25 cellular contexts compared by ENCODE assay signal in the genomic region with DNA sequence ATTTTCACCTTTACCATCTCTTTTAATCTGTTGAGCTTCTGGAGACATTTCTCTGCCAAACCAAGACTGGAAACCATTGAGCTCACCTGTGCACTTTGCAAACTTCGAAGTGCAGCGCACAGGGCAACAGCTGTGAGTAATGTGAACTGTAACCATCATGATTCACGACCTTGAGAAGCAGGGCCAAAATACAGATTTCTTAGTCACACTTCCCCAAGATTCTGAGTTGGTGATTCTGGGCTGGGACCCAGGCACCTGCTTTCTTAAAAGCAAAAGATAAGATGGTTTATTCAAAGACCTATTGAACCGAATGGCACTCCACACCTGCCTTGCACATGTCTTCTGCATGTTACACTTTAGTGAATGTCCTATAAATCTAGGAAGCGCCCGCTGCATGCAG. TPM values are rescaled to one million over a fixed set of nuclear protein-coding genes. Genes with fewer than 3 reads are reported as not detected.
DNase-seq lines count a peak whose midpoint lies in the region; ATAC-seq and TF ChIP-seq lines count a peak whose summit lies in the region.
"Had no signal": no experiment of that assay in that cellular context is flagged by ENCODE, and none has a peak within 500 bp of the region (broad histone marks: within the 10 kb centered on the region; RNA-seq: fewer than 3 reads in every experiment).

No MANE protein-coding gene starts in this region.

- H3K27me3 Mint-ChIP-seq in CD4-positive, CD25-positive, alpha-beta regulatory T cell, result no peaks in the 10 kb centered on the region
- no peaks in the 10 kb centered on the region for H3K27me3 Mint-ChIP-seq in naive thymus-derived CD4-positive, alpha-beta T cell
- H3K27me3 Mint-ChIP-seq: activated CD4-positive, alpha-beta memory T cell treated with anti-CD3 and anti-CD28 coated beads, Interleukin-2, amount 10 ng/mL, durations not matched to agents 7 days and 5 days; activated naive CD4-positive, alpha-beta T cell treated with anti-CD3 and anti-CD28 coated beads, Interleukin-2, amount 50 U/mL, for 24 hours had no signal

- 96% methylated on average over 6 of the region's 6 CpGs for WGBS in mammary epithelial cell (ENCODE audit: low coverage, missing lambda C conversion rate)
- WGBS in lower leg skin, 2 donors, result 77 to 82% methylated on average over 6 of the region's 6 CpGs

- peaks cover 19% of the 10 kb centered on the region for H3K4me1 ChIP-seq in CD4-positive, CD25-positive, alpha-beta regulatory T cell (ENCODE audit: control insufficient read depth, insufficient read depth, low read length, poor library complexity, severe bottlenecking)
- H3K4me1 ChIP-seq in mammary epithelial cell (ENCODE audit: insufficient read depth, low read length) (peaks cover 9% of the 10 kb centered on the region), vagina (peaks cover 8% of the 10 kb centered on the region)
- H3K4me1 ChIP-seq in naive thymus-derived CD4-positive, alpha-beta T cell (ENCODE audit: control insufficient read depth in 2 of 2, insufficient read depth in 2 of 2, low read length in 2 of 2), result peaks cover 12 to 24% of the 10 kb centered on the region in 2 donors
- H3K4me1 ChIP-seq: colonic mucosa, gastrocnemius medialis had no signal

- no peaks in the 10 kb centered on the region for H3K9me3 Mint-ChIP-seq in CD4-positive, CD25-positive, alpha-beta regulatory T cell
- no peaks in the 10 kb centered on the region for H3K9me3 Mint-ChIP-seq in naive thymus-derived CD4-positive, alpha-beta T cell
- H3K9me3 Mint-ChIP-seq: activated CD4-positive, alpha-beta memory T cell treated with anti-CD3 and anti-CD28 coated beads, Interleukin-2, amount 10 ng/mL, durations not matched to agents 7 days and 5 days; activated naive CD4-positive, alpha-beta T cell treated with anti-CD3 and anti-CD28 coated beads, Interleukin-2, amount 50 U/mL, for 24 hours; nephron progenitor cell had no signal

- no peak overlapping the region for H3K9ac ChIP-seq in mammary epithelial cell (ENCODE audit: insufficient read depth, low read length)

- no peak overlapping the region for H3K4me3 ChIP-seq in CD4-positive, CD25-positive, alpha-beta regulatory T cell (ENCODE audit: low read depth, low read length)
- H3K4me3 ChIP-seq in mammary epithelial cell (replicated peaks in 1 of 3; ENCODE audit: insufficient read depth in 1 of 3, low read depth in 2 of 3, low read length in 3 of 3), result no peak overlapping the region
- H3K4me3 ChIP-seq in naive thymus-derived CD4-positive, alpha-beta T cell (ENCODE audit: low read length), result no peak overlapping the region
- no peak overlapping the region for H3K4me3 ChIP-seq in lower leg skin (ENCODE audit: low read depth, poor library complexity, severe bottlenecking)
- H3K4me3 ChIP-seq in vagina, result no peak overlapping the region
- H3K4me3 ChIP-seq: colonic mucosa, gastrocnemius medialis, thoracic aorta had no signal

- BruUV-seq in mammary epithelial cell (replicated peaks; lab: Mats Ljungman, UMichigan), result no TSS peak

- peaks cover 18% of the 10 kb centered on the region for H3K79me2 ChIP-seq in mammary epithelial cell (ENCODE audit: insufficient read depth, low read length)

- ATAC-seq in CD4-positive, CD25-positive, alpha-beta regulatory T cell (ENCODE audit: low read depth in 2 of 2), result no peak
- no peak for ATAC-seq in naive thymus-derived CD4-positive, alpha-beta T cell

- H2AFZ ChIP-seq in mammary epithelial cell (ENCODE audit: low read depth, low read length), result no peak overlapping the region

- peaks cover 5 to 34% (median 23%) of the 10 kb centered on the region in 4 donors for H3K4me1 Mint-ChIP-seq in CD4-positive, CD25-positive, alpha-beta regulatory T cell
- peaks cover 23 to 44% (median 34%) of the 10 kb centered on the region in 7 donors for H3K4me1 Mint-ChIP-seq in naive thymus-derived CD4-positive, alpha-beta T cell

- peaks cover 16% of the 10 kb centered on the region for H3K36me3 ChIP-seq in CD4-positive, CD25-positive, alpha-beta regulatory T cell (ENCODE audit: control insufficient read depth, insufficient read depth, low read length)
- H3K36me3 ChIP-seq in mammary epithelial cell (ENCODE audit: insufficient read depth, low read length), result no peaks in the 10 kb centered on the region
- H3K36me3 ChIP-seq in naive thymus-derived CD4-positive, alpha-beta T cell (ENCODE audit: control insufficient read depth in 2 of 3, insufficient read depth in 3 of 3, low read length in 3 of 3), result peaks cover 0 to 52% (median 4%) of the 10 kb centered on the region in 3 experiments
- H3K36me3 ChIP-seq in vagina, result peaks cover 0 to 23% of the 10 kb centered on the region in 2 donors
- H3K36me3 ChIP-seq: colonic mucosa had no signal

- no peaks in the 10 kb centered on the region for H3K27me3 ChIP-seq in CD4-positive, CD25-positive, alpha-beta regulatory T cell (ENCODE audit: control insufficient read depth, insufficient read depth, low read length)
- H3K27me3 ChIP-seq in mammary epithelial cell (ENCODE audit: insufficient read depth, low read length) (no peaks in the 10 kb centered on the region), vagina (no peaks in the 10 kb centered on the region)
- no peaks in the 10 kb centered on the region for H3K27me3 ChIP-seq in naive thymus-derived CD4-positive, alpha-beta T cell (ENCODE audit: control insufficient read depth in 2 of 2, insufficient read depth in 2 of 2, low read length in 2 of 2)
- H3K27me3 ChIP-seq: colonic mucosa, gastrocnemius medialis had no signal

- peaks cover 18% of the 10 kb centered on the region for H3K36me3 Mint-ChIP-seq in CD4-positive, CD25-positive, alpha-beta regulatory T cell
- H3K36me3 Mint-ChIP-seq in naive thymus-derived CD4-positive, alpha-beta T cell, result peaks cover 4 to 20% (median 13%) of the 10 kb centered on the region in 5 donors

- H4K20me1 ChIP-seq in mammary epithelial cell (ENCODE audit: insufficient read depth, low read length), result no peaks in the 10 kb centered on the region

- H3K9me3 ChIP-seq in CD4-positive, CD25-positive, alpha-beta regulatory T cell (ENCODE audit: control insufficient read depth in 2 of 2, low read length in 2 of 2), result no peaks in the 10 kb centered on the region
- H3K9me3 ChIP-seq in mammary epithelial cell (replicated peaks; ENCODE audit: insufficient read depth, low read length) (no peaks in the 10 kb centered on the region), vagina (no peaks in the 10 kb centered on the region)
- H3K9me3 ChIP-seq in naive thymus-derived CD4-positive, alpha-beta T cell (ENCODE audit: control insufficient read depth in 2 of 3, low read length in 3 of 3), result no peaks in the 10 kb centered on the region
- H3K9me3 ChIP-seq: colonic mucosa, gastrocnemius medialis, thoracic aorta had no signal

- no peak for TF ChIP-seq CTCF in mammary epithelial cell (conservative IDR thresholded peaks at IDR 0.05 in 1 of 2, IDR thresholded peaks at IDR 0.05 in 1 of 2; ENCODE audit: extremely low read depth in 1 of 2, insufficient read depth in 1 of 2, low read depth in 1 of 2, low read length in 2 of 2)
- TF ChIP-seq CTCF in lower leg skin (IDR thresholded peaks at IDR 0.05), result no peak
- no peak for TF ChIP-seq CTCF in vagina (IDR thresholded peaks at IDR 0.05)

- TF ChIP-seq POLR2A in lower leg skin (IDR thresholded peaks at IDR 0.05), result no peak
- TF ChIP-seq POLR2A in vagina (IDR thresholded peaks at IDR 0.05), result no peak

- in situ Hi-C loops in mammary epithelial cell (cut with MboI; ENCODE audit: low sequenced_read_pairs in 2 of 2), result no loop called here

- dilution Hi-C loops in mammary epithelial cell (cut with HindIII; ENCODE audit: low sequenced_read_pairs), result no loop called here

- H3K27ac ChIP-seq in CD4-positive, CD25-positive, alpha-beta regulatory T cell (ENCODE audit: insufficient read depth, low read length, poor library complexity, severe bottlenecking), result no peak overlapping the region
- H3K27ac ChIP-seq in mammary epithelial cell (ENCODE audit: insufficient read depth, low read depth, low read length) (no peak overlapping the region), vagina (no peak overlapping the region)
- H3K27ac ChIP-seq in naive thymus-derived CD4-positive, alpha-beta T cell (ENCODE audit: low read depth, low read length), result no peak overlapping the region
- H3K27ac ChIP-seq: colonic mucosa, gastrocnemius medialis, thoracic aorta had no signal

- H3K4me3 Mint-ChIP-seq in CD4-positive, CD25-positive, alpha-beta regulatory T cell, result no peak overlapping the region
- H3K4me3 Mint-ChIP-seq in naive thymus-derived CD4-positive, alpha-beta T cell, result no peak overlapping the region
- H3K4me3 Mint-ChIP-seq: activated CD4-positive, alpha-beta memory T cell treated with anti-CD3 and anti-CD28 coated beads, Interleukin-2, amount 10 ng/mL, durations not matched to agents 7 days and 5 days; activated naive CD4-positive, alpha-beta T cell treated with anti-CD3 and anti-CD28 coated beads, Interleukin-2, amount 50 U/mL, for 24 hours; nephron progenitor cell had no signal

- intact Hi-C loops in mammary epithelial cell (cut with micrococcal nuclease), result no loop called here
- intact Hi-C loops in naive thymus-derived CD4-positive, alpha-beta T cell (cut with micrococcal nuclease), result no loop called here
- intact Hi-C loops in lower leg skin (cut with DNase I; ENCODE audit: low total_unique reads), result no loop called here
- intact Hi-C loops in vagina (cut with DNase I), result no loop called here

- POLR2A ChIA-PET in naive thymus-derived CD4-positive, alpha-beta T cell (lab: Charles Lee), result no interaction called here

- H3K27ac Mint-ChIP-seq in CD4-positive, CD25-positive, alpha-beta regulatory T cell, result peak overlapping the region in 2 of 3 donors; percentile 60 to 79
- H3K27ac Mint-ChIP-seq in naive thymus-derived CD4-positive, alpha-beta T cell, result peak overlapping the region in 5 of 9 donors; percentile 24 to 46 (median 31)
- H3K27ac Mint-ChIP-seq: activated CD4-positive, alpha-beta memory T cell treated with anti-CD3 and anti-CD28 coated beads, Interleukin-2, amount 10 ng/mL, durations not matched to agents 7 days and 5 days had no signal

- no peak for DNase-seq in CD4-positive, CD25-positive, alpha-beta regulatory T cell
- DNase-seq in HT1080 (ENCODE audit: low read depth) (peak; percentile 21), mammary epithelial cell (peak; percentile 30), lower leg skin (ENCODE audit: low spot score in 2 of 2) (no peak), vagina (ENCODE audit: extremely low spot score in 2 of 2) (no peak), GM03348 (ENCODE audit: low spot score) (no peak)
- no peak for DNase-seq in naive thymus-derived CD4-positive, alpha-beta T cell
- DNase-seq: activated CD4-positive, alpha-beta memory T cell treated with anti-CD3 and anti-CD28 coated beads, Interleukin-2, amount 10 ng/mL, durations not matched to agents 7 days and 5 days; activated CD4-positive, CD25-positive, alpha-beta regulatory T cell; activated T-cell treated with anti-CD3 and anti-CD28 coated beads, Interleukin-2, amount 50 U/mL, for 1 hour; colonic mucosa; DMS79 treated with DMSO at 0.1 percent for 48 hours; gastrocnemius medialis; Karpas-422; mesendoderm; NCI-H1436; NCI-H82; nephron progenitor cell; stimulated activated CD4-positive, alpha-beta T cell treated with anti-CD3 and anti-CD28 coated beads, Interleukin-12 subunit alpha, Interleukin-12 subunit beta, amount 100 ng/mL, for 4 hours; T-helper 9 cell had no signal

- CTCF ChIA-PET in mammary epithelial cell (lab: Charles Lee; ENCODE audit: low non-redundant PET), result no interaction called here
- CTCF ChIA-PET in naive thymus-derived CD4-positive, alpha-beta T cell (lab: Charles Lee), result interaction anchor here (0.7 kb wide), 1 partner anchor 32 kb away, joined by 3 read pairs; no protein-coding TSS in a partner anchor

- H3K4me2 ChIP-seq in mammary epithelial cell (ENCODE audit: insufficient read depth, low read depth, low read length), result no peak overlapping the region

RNA-seq across cellular contexts. Expression of gene AGTRAP, which starts 10.2 kb away (rescaled TPM):
- total RNA-seq in CD4-positive, CD25-positive, alpha-beta regulatory T cell, result 25.2 TPM
- 100 to 1,000 TPM in 1 of 4 donors, 10 to 100 TPM in 3; 65.1 to 113 (median 78.0) TPM for polyA plus RNA-seq in CD4-positive, CD25-positive, alpha-beta regulatory T cell
- total RNA-seq in HT1080 (2014; rRNA removed; shearing (Covaris generic)), result 69.3 and 73.9 TPM in 2 replicates
- 54.6 and 65.4 TPM in 2 replicates for polyA plus RNA-seq in HT1080 (2015; cell fraction: cytosol; rRNA removed)
- polyA plus RNA-seq in HT1080 (2015; cell fraction: nucleus; rRNA removed), result 42.0 and 50.7 TPM in 2 replicates
- total RNA-seq in mammary epithelial cell (100 to 1,000 TPM; 105 to 109 TPM), lower leg skin (10 to 100 TPM; 26.3 to 62.3 (median 40.2) TPM), vagina (49.4 TPM)
- 120 TPM for polyA plus RNA-seq in mammary epithelial cell
- 78.0 TPM for polyA minus RNA-seq in mammary epithelial cell
- total RNA-seq in naive thymus-derived CD4-positive, alpha-beta T cell, result 10 to 100 TPM; 28.2 to 82.5 (median 32.7) TPM
- 100 to 1,000 TPM in 1 of 2 donors, 10 to 100 TPM in 1; 96.9 to 108 TPM for polyA plus RNA-seq in naive thymus-derived CD4-positive, alpha-beta T cell

RNA-seq across cellular contexts. Expression of gene C1orf167, which starts 15.9 kb away (rescaled TPM):
- not detected for total RNA-seq in CD4-positive, CD25-positive, alpha-beta regulatory T cell
- 1 to 10 TPM in 2 of 4 donors, under 1 TPM in 1, not detected in 1; 0.61 to 1.3 (median 1.0) TPM for polyA plus RNA-seq in CD4-positive, CD25-positive, alpha-beta regulatory T cell
- total RNA-seq in HT1080 (2014; rRNA removed; shearing (Covaris generic)), result not detected in 2 replicates
- 0.02 TPM in 1 of 2 replicates, not detected in the other for polyA plus RNA-seq in HT1080 (2015; cell fraction: cytosol; rRNA removed)
- polyA plus RNA-seq in HT1080 (2015; cell fraction: nucleus; rRNA removed), result 0.14 and 0.53 TPM in 2 replicates
- not detected for total RNA-seq in mammary epithelial cell
- not detected for polyA plus RNA-seq in mammary epithelial cell
- polyA minus RNA-seq in mammary epithelial cell, result not detected
- total RNA-seq in naive thymus-derived CD4-positive, alpha-beta T cell, result under 1 TPM in 1 of 5 experiments, not detected in 4; 0.13 TPM
- polyA plus RNA-seq in naive thymus-derived CD4-positive, alpha-beta T cell, result under 1 TPM in 1 of 2 donors, not detected in 1; 0.45 TPM
- 1 to 10 TPM in 2 of 4 donors, not detected in 2; 1.6 to 2.8 TPM for total RNA-seq in lower leg skin
- total RNA-seq in vagina, result not detected
- total RNA-seq: colonic mucosa, kidney epithelial cell, pulmonary artery endothelial cell, SK-MEL-5 had no signal

RNA-seq across cellular contexts. Expression of gene DRAXIN, which starts 54.6 kb away (rescaled TPM):
- total RNA-seq in CD4-positive, CD25-positive, alpha-beta regulatory T cell, result not detected
- under 1 TPM in 2 of 4 donors, not detected in 2; 0.06 to 0.11 TPM for polyA plus RNA-seq in CD4-positive, CD25-positive, alpha-beta regulatory T cell
- total RNA-seq in HT1080 (2014; rRNA removed; shearing (Covaris generic)), result 0.32 and 0.57 TPM in 2 replicates
- 0.02 TPM in 1 of 2 replicates, not detected in the other for polyA plus RNA-seq in HT1080 (2015; cell fraction: cytosol; rRNA removed)
- polyA plus RNA-seq in HT1080 (2015; cell fraction: nucleus; rRNA removed), result 0.05 TPM in 1 of 2 replicates, not detected in the other
- 1 to 10 TPM in 1 of 2 donors, under 1 TPM in 1; 0.07 to 6.3 TPM for total RNA-seq in mammary epithelial cell
- 0.07 TPM for polyA plus RNA-seq in mammary epithelial cell
- not detected for polyA minus RNA-seq in mammary epithelial cell
- total RNA-seq in naive thymus-derived CD4-positive, alpha-beta T cell, result 1 to 10 TPM in 1 of 5 experiments, under 1 TPM in 4; 0.07 to 1.6 (median 0.21) TPM
- under 1 TPM; 0.03 to 0.09 TPM for polyA plus RNA-seq in naive thymus-derived CD4-positive, alpha-beta T cell
- under 1 TPM in 3 of 4 donors, not detected in 1; 0.15 to 0.52 (median 0.36) TPM for total RNA-seq in lower leg skin
- not detected for total RNA-seq in vagina
- total RNA-seq: gastrocnemius medialis had no signal

RNA-seq across cellular contexts. Expression of gene MTHFR, which starts 59.7 kb away (rescaled TPM):
- total RNA-seq in CD4-positive, CD25-positive, alpha-beta regulatory T cell, result 35.0 TPM
- polyA plus RNA-seq in CD4-positive, CD25-positive, alpha-beta regulatory T cell, result 1 to 10 TPM; 5.6 to 7.6 (median 6.6) TPM
- 2.9 and 5.8 TPM in 2 replicates for total RNA-seq in HT1080 (2014; rRNA removed; shearing (Covaris generic))
- polyA plus RNA-seq in HT1080 (2015; cell fraction: cytosol; rRNA removed), result 3.8 and 4.0 TPM in 2 replicates
- polyA plus RNA-seq in HT1080 (2015; cell fraction: nucleus; rRNA removed), result 6.8 and 14.4 TPM in 2 replicates
- total RNA-seq in mammary epithelial cell (10 to 100 TPM; 19.1 to 19.2 TPM), lower leg skin (10 to 100 TPM; 25.9 to 41.8 (median 33.0) TPM), vagina (47.9 TPM)
- 8.2 TPM for polyA plus RNA-seq in mammary epithelial cell
- polyA minus RNA-seq in mammary epithelial cell, result 17.0 TPM
- total RNA-seq in naive thymus-derived CD4-positive, alpha-beta T cell, result 10 to 100 TPM; 31.0 to 64.4 (median 55.2) TPM
- polyA plus RNA-seq in naive thymus-derived CD4-positive, alpha-beta T cell, result 10 to 100 TPM; 10.0 to 10.5 TPM

RNA-seq across cellular contexts. Expression of gene CLCN6, which starts 59.9 kb away (rescaled TPM):
- total RNA-seq in CD4-positive, CD25-positive, alpha-beta regulatory T cell, result 13.5 TPM
- 1 to 10 TPM; 1.6 to 3.0 (median 2.4) TPM for polyA plus RNA-seq in CD4-positive, CD25-positive, alpha-beta regulatory T cell
- 6.4 and 10.0 TPM in 2 replicates for total RNA-seq in HT1080 (2014; rRNA removed; shearing (Covaris generic))
- 8.0 and 9.2 TPM in 2 replicates for polyA plus RNA-seq in HT1080 (2015; cell fraction: cytosol; rRNA removed)
- polyA plus RNA-seq in HT1080 (2015; cell fraction: nucleus; rRNA removed), result 35.1 and 42.9 TPM in 2 replicates
- total RNA-seq in mammary epithelial cell (10 to 100 TPM in 1 of 2 donors, 1 to 10 TPM in 1; 7.0 to 17.0 TPM), lower leg skin (10 to 100 TPM in 2 of 4 donors, 1 to 10 TPM in 2; 7.0 to 12.4 (median 10.9) TPM), vagina (19.2 TPM)
- 7.6 TPM for polyA plus RNA-seq in mammary epithelial cell
- polyA minus RNA-seq in mammary epithelial cell, result 12.9 TPM
- total RNA-seq in naive thymus-derived CD4-positive, alpha-beta T cell, result 10 to 100 TPM; 13.3 to 23.0 (median 20.9) TPM
- polyA plus RNA-seq in naive thymus-derived CD4-positive, alpha-beta T cell, result 1 to 10 TPM; 3.4 to 3.6 TPM

Comparison
In these comparisons a context has a peak if more than half of its experiments do, and no peak if none do; other contexts are left out.
1. DNase-seq: peak in HT1080 (single experiment) and mammary epithelial cell (single experiment); none in CD4-positive, CD25-positive, alpha-beta regulatory T cell (0 of 3), naive thymus-derived CD4-positive, alpha-beta T cell (0 of 9), lower leg skin (0 of 2), vagina (0 of 2) and GM03348 (single experiment).